ENCODE assay signal across 22 cellular contexts in genomic region chr1:167776151-167776550, GRCh38. TPM values are rescaled to one million over a fixed set of nuclear protein-coding genes. Genes with fewer than 3 reads are reported as not detected.
DNase-seq lines count a peak whose midpoint lies in the region; ATAC-seq, FAIRE-seq and TF ChIP-seq lines count a peak whose summit lies in the region.
"Had no signal": no experiment of that assay in that cellular context is flagged by ENCODE, and none has a peak within 500 bp of the region (broad histone marks: within the 10 kb centered on the region; RNA-seq: fewer than 3 reads in every experiment).

No MANE protein-coding gene starts in this region.

- H3K27me3 ChIP-seq in AG04450 (ENCODE audit: control insufficient read depth, insufficient read depth, low read length) = no peaks in the 10 kb centered on the region
- no peaks in the 10 kb centered on the region for H3K27me3 ChIP-seq in GM12878 (replicated peaks in 1 of 2; ENCODE audit: control insufficient read depth in 2 of 2, insufficient read depth in 2 of 2, low read length in 1 of 2)
- no peaks in the 10 kb centered on the region for H3K27me3 ChIP-seq in BE2C
- H3K27me3 ChIP-seq: thyroid gland had no signal

- peaks cover 13 to 25% of the 10 kb centered on the region in 2 experiments for H3K36me3 ChIP-seq in GM12878 (ENCODE audit: control insufficient read depth in 2 of 2, insufficient read depth in 2 of 2, low read length in 1 of 2)
- peaks cover 57% of the 10 kb centered on the region for H3K36me3 ChIP-seq in BE2C
- H3K36me3 ChIP-seq: thyroid gland had no signal

- H3K27me3 Mint-ChIP-seq in natural killer cell (ENCODE audit: low read depth in 2 of 2) = peaks cover 3 to 7% of the 10 kb centered on the region in 2 donors
- H3K27me3 Mint-ChIP-seq: activated naive CD4-positive, alpha-beta T cell treated with anti-CD3 and anti-CD28 coated beads, Interleukin-2, amount 10 ng/mL, durations not matched to agents 7 days and 5 days had no signal

- no peak for TF ChIP-seq POLR2A in GM12878 (IDR thresholded peaks at IDR 0.05; ENCODE audit: low read depth, low read length)

- no peak overlapping the region for H2AFZ ChIP-seq in GM12878 (ENCODE audit: control insufficient read depth, low read depth, low read length)

- CTCF ChIA-PET in AG04450 (lab: Charles Lee) = interaction anchor here (1.3 kb wide), 1 partner anchor 14 kb away, joined by 4 read pairs; no protein-coding TSS in a partner anchor
- CTCF ChIA-PET in GM12878 (lab: Yijun Ruan, JAX) = interaction anchor here (1.2 kb wide), 1 partner anchor 15 kb away, joined by 3 read pairs; no protein-coding TSS in a partner anchor

- TF ChIP-seq EP300 in GM12878 (IDR thresholded peaks at IDR 0.05; ENCODE audit: borderline replicate concordance in 1 of 2, control insufficient read depth in 1 of 2, low read depth in 2 of 2, low read length in 2 of 2) = no peak

- H3K9me3 ChIP-seq in AG04450 (ENCODE audit: control insufficient read depth, insufficient read depth, low read length) (no peaks in the 10 kb centered on the region), GM12878 (replicated peaks; ENCODE audit: control insufficient read depth, insufficient read depth, low read length) (no peaks in the 10 kb centered on the region), BE2C (peaks cover 2% of the 10 kb centered on the region; the same call in 1 of the 2 replicates)
- H3K9me3 ChIP-seq: A549, thyroid gland had no signal

- no peaks in the 10 kb centered on the region for H4K20me1 ChIP-seq in GM12878 (ENCODE audit: control insufficient read depth, insufficient read depth)

- H3K4me1 ChIP-seq in GM12878 (ENCODE audit: control insufficient read depth, insufficient read depth, low read length) (no peaks in the 10 kb centered on the region), BE2C (no peaks in the 10 kb centered on the region)
- H3K4me1 ChIP-seq: thyroid gland had no signal

- H3K4me3 Mint-ChIP-seq in natural killer cell = no peak overlapping the region
- H3K4me3 Mint-ChIP-seq: activated naive CD4-positive, alpha-beta T cell treated with anti-CD3 and anti-CD28 coated beads, Interleukin-2, amount 10 ng/mL, durations not matched to agents 7 days and 5 days; CD8-positive, alpha-beta memory T cell; nephron; stimulated activated effector memory CD8-positive, alpha-beta T cell treated with anti-CD3 and anti-CD28 coated beads, Interleukin-12 subunit alpha, Interleukin-12 subunit beta, amount 100 ng/mL, for 72 hours had no signal

- DNase-seq in AG04450 (ENCODE audit: low read depth, low spot score) (peak; percentile 32), GM18507 (ENCODE audit: extremely low spot score, insufficient read length, low read depth) (no peak), GM12878 (ENCODE audit: low read depth, low spot score) (no peak), fibroblast of peridontal ligament (ENCODE audit: extremely low read depth) (peak; percentile 57), BE2C (no peak), natural killer cell (no peak), foreskin fibroblast (no peak)
- no peak for DNase-seq in stimulated activated CD4-positive, alpha-beta T cell treated with anti-CD3 and anti-CD28 coated beads, Interleukin-1b, Interleukin-23, amount 100 ng/mL, for 48 hours
- DNase-seq: activated CD4-positive, alpha-beta T cell treated with anti-CD3 and anti-CD28 coated beads for 48 hours; activated naive CD4-positive, alpha-beta T cell treated with anti-CD3 and anti-CD28 coated beads, Interleukin-2, amount 10 ng/mL, durations not matched to agents 7 days and 5 days; CD8-positive, alpha-beta memory T cell; DND-41; effector CD4-positive, alpha-beta T cell; kidney glomerular epithelial cell; NCI-H2029 treated with DMSO at 0.1 percent for 48 hours; NCI-H446 treated with DMSO at 0.1 percent for 48 hours; thyroid gland had no signal

- in situ Hi-C loops in GM12878 (cut with MboI) = no loop called here

- 95% methylated on average over 1 of the region's 1 CpG for WGBS in GM12878 (ENCODE audit: insufficient coverage, insufficient replicate concordance, low lambda C conversion rate, missing lambda C conversion rate)

- H3K27ac ChIP-seq in AG04450 (ENCODE audit: low read depth, low read length) = peak overlapping the region; percentile 67
- no peak overlapping the region for H3K27ac ChIP-seq in GM12878 (ENCODE audit: control insufficient read depth, insufficient read depth)
- H3K27ac ChIP-seq: A549, RWPE1, thyroid gland had no signal

- RAD21 ChIA-PET in GM12878 (lab: Charles Lee; ENCODE audit: unreplicated experiment) = no interaction called here

- no peak for TF ChIP-seq CTCF in AG04450 (IDR thresholded peaks at IDR 0.05; ENCODE audit: low read depth, low read length)
- no peak for TF ChIP-seq CTCF in GM12878 (IDR thresholded peaks at IDR 0.05 in 2 of 3, conservative IDR thresholded peaks at IDR 0.05 in 1 of 3; ENCODE audit: control insufficient read depth in 2 of 3, extremely low read depth in 1 of 3, insufficient read depth in 1 of 3, low read depth in 3 of 3, low read length in 3 of 3)
- no peak for TF ChIP-seq CTCF in BE2C (IDR thresholded peaks at IDR 0.05; ENCODE audit: low read depth, low read length)
- TF ChIP-seq CTCF in natural killer cell (IDR thresholded peaks at IDR 0.05) = no peak
- no peak for TF ChIP-seq CTCF in foreskin fibroblast (IDR thresholded peaks at IDR 0.05; ENCODE audit: low read depth, low read length)

- H3K9ac ChIP-seq in GM12878 (ENCODE audit: control insufficient read depth, insufficient read depth, low read length) = no peak overlapping the region

- H3K9me3 Mint-ChIP-seq in natural killer cell = peaks cover 0 to 2% of the 10 kb centered on the region in 2 donors
- H3K9me3 Mint-ChIP-seq: activated naive CD4-positive, alpha-beta T cell treated with anti-CD3 and anti-CD28 coated beads, Interleukin-2, amount 10 ng/mL, durations not matched to agents 7 days and 5 days had no signal

- FAIRE-seq in GM18507 (lab: Jason Lieb, UNC) (peak; percentile 71), GM12878 (lab: Jason Lieb, UNC) (peak; percentile 86)
- FAIRE-seq: A549, K562 had no signal

- POLR2A ChIA-PET in AG04450 (lab: Yijun Ruan, JAX) (interaction anchor here (0.6 to 1.7 kb wide), 3 partner anchors 13 to 21 kb away, joined by 6 to 11 read pairs (median 6); no protein-coding TSS in a partner anchor), GM12878 (lab: Charles Lee) (interaction anchor here (0.6 to 1.3 kb wide), 2 partner anchors 14 kb away, joined by 4 to 6 read pairs; no protein-coding TSS in a partner anchor)

- TF ChIP-seq RAD21 in GM12878 (IDR thresholded peaks at IDR 0.05; ENCODE audit: insufficient read depth, low read depth, low read length) = no peak

- no peaks in the 10 kb centered on the region for H3K36me3 Mint-ChIP-seq in natural killer cell

- no TSS peak for BruUV-seq in GM12878 (replicated peaks; lab: Mats Ljungman, UMichigan)

- intact Hi-C loops in GM12878 (cut with micrococcal nuclease; ENCODE audit: unreplicated experiment) (no loop called here), natural killer cell (cut with micrococcal nuclease) (no loop called here)

- no peaks in the 10 kb centered on the region for H3K79me2 ChIP-seq in GM12878 (ENCODE audit: control insufficient read depth, insufficient read depth, low read length)

- H3K4me1 Mint-ChIP-seq in natural killer cell = no peaks in the 10 kb centered on the region
- H3K4me1 Mint-ChIP-seq: CD8-positive, alpha-beta memory T cell; nephron; stimulated activated effector memory CD8-positive, alpha-beta T cell treated with anti-CD3 and anti-CD28 coated beads, Interleukin-12 subunit alpha, Interleukin-12 subunit beta, amount 100 ng/mL, for 72 hours had no signal

- H3K4me2 ChIP-seq in GM12878 (ENCODE audit: control insufficient read depth, insufficient read depth) = no peak overlapping the region
- H3K4me2 ChIP-seq: A549 had no signal

- SMC1A ChIA-PET in GM12878 (lab: Charles Lee; ENCODE audit: uncharacterized antibody, unreplicated experiment) = interaction anchor here (0.7 to 1.7 kb wide), 6 partner anchors 8 to 58 kb away, joined by 3 to 8 read pairs (median 4); no protein-coding TSS in a partner anchor

- no peak for ATAC-seq in GM12878
- ATAC-seq in natural killer cell = no peak
- ATAC-seq: A549; K562; stimulated activated effector memory CD8-positive, alpha-beta T cell treated with anti-CD3 and anti-CD28 coated beads, Interleukin-12 subunit alpha, Interleukin-12 subunit beta, amount 100 ng/mL, for 72 hours had no signal

- no peak overlapping the region for H3K4me3 ChIP-seq in AG04450 (ENCODE audit: low read depth, low read length)
- no peak overlapping the region for H3K4me3 ChIP-seq in GM12878
- H3K4me3 ChIP-seq in BE2C (ENCODE audit: low read depth, low read length) = no peak overlapping the region
- no peak overlapping the region for H3K4me3 ChIP-seq in foreskin fibroblast (ENCODE audit: low read depth in 1 of 2, low read length in 2 of 2)
- H3K4me3 ChIP-seq: A549, K562, thyroid gland had no signal

- H3K27ac Mint-ChIP-seq in natural killer cell = no peak overlapping the region
- H3K27ac Mint-ChIP-seq: CD8-positive, alpha-beta memory T cell; stimulated activated effector memory CD8-positive, alpha-beta T cell treated with anti-CD3 and anti-CD28 coated beads, Interleukin-12 subunit alpha, Interleukin-12 subunit beta, amount 100 ng/mL, for 72 hours had no signal

TF ChIP-seq in GM12878, 131 proteins besides CTCF, POLR2A, EP300 and RAD21:
- TF ChIP-seq HDGF (IDR thresholded peaks at IDR 0.05) (no peak), POLR2AphosphoS5 (IDR thresholded peaks at IDR 0.05; ENCODE audit: low read length) (no peak), EED (IDR thresholded peaks at IDR 0.05; ENCODE audit: low read depth) (no peak)

RNA-seq across cellular contexts. Expression of gene MPZL1, which starts 54.4 kb away (rescaled TPM):
- polyA plus RNA-seq in AG04450 (2011; rRNA removed) (144 and 198 TPM in 2 replicates), GM12878 (2011; rRNA removed) (51.5 and 54.3 TPM in 2 replicates), GM12878 (2014; fragmentation: Illumina TruSeq; extraction: Trizol) (54.6 and 61.8 TPM in 2 replicates), GM12878 (2014; fragmentation: Nextera tagmentation; extraction: Ambion mirVana) (10 to 100 TPM in 1 of 2 experiments, 1 to 10 TPM in 1; 9.8 to 12.0 TPM), GM12878 (2014; rRNA removed) (38.9 and 45.4 TPM in 2 replicates), GM12878 (2016; fragmentation: Nextera tagmentation; extraction: Ambion mirVana) (10 to 100 TPM; 59.2 to 60.9 TPM)
- 82.1 and 111 TPM in 2 replicates for polyA minus RNA-seq in AG04450 (2011; rRNA and poly(A)+ RNA removed)
- 68.4 and 72.7 TPM in 2 replicates for total RNA-seq in GM12878 (2013; cell fraction: nucleolus; rRNA removed)
- total RNA-seq in GM12878 (2014; rRNA removed) (40.6 and 44.5 TPM in 2 replicates), GM12878 (2014; rRNA removed; fragmentation: Illumina TruSeq; extraction: Trizol) (45.4 and 46.4 TPM in 2 replicates), GM12878 (2021) (41.8 and 42.0 TPM in 2 replicates), natural killer cell (1 to 10 TPM; 3.4 to 4.6 (median 4.0) TPM)
- polyA plus RNA-seq in GM12878 (2011; ENCODE audit: low read depth) = 14.5 TPM
- polyA plus RNA-seq in GM12878 (2011; cell fraction: cytosol; rRNA removed) = 30.4 and 34.3 TPM in 2 replicates
- 41.2 and 50.5 TPM in 2 replicates for polyA plus RNA-seq in GM12878 (2011; cell fraction: nucleus; rRNA removed)
- 19.9 and 23.7 TPM in 2 replicates for polyA plus RNA-seq in GM12878 (2012)
- 27.8 and 47.7 TPM in 2 replicates for polyA minus RNA-seq in GM12878 (2011; rRNA and poly(A)+ RNA removed)
- 15.1 and 16.2 TPM in 2 replicates for polyA minus RNA-seq in GM12878 (2011; cell fraction: cytosol; rRNA and poly(A)+ RNA removed)
- 15.6 and 20.3 TPM in 2 replicates for polyA minus RNA-seq in GM12878 (2011; cell fraction: nucleus; rRNA and poly(A)+ RNA removed)
- polyA plus RNA-seq in BE2C (2012; ENCODE audit: insufficient read depth, insufficient read length, low read depth) = 46.7 TPM

Comparison
In these comparisons a context has a peak if more than half of its experiments do, and no peak if none do; other contexts are left out.
1. DNase-seq: peak in AG04450 (single experiment) and fibroblast of peridontal ligament (single experiment); none in GM18507 (single experiment), GM12878 (single experiment), BE2C (single experiment), stimulated activated CD4-positive, alpha-beta T cell treated with anti-CD3 and anti-CD28 coated beads, Interleukin-1b, Interleukin-23, amount 100 ng/mL, for 48 hours (single experiment), natural killer cell (single experiment) and foreskin fibroblast (0 of 2).
2. RNA of gene MPZL1, which starts 54.4 kb away (total RNA-seq): 40.6 to 72.7 TPM in GM12878; 3.4 to 4.6 TPM in natural killer cell; every median in the first group is over 4 times any median in the second.